ENCODE assay signal across 1 cellular context in genomic region chr5:7868773-7869473, GRCh38.
TF ChIP-seq lines count a peak whose summit lies in the region.

A gene with protein sequence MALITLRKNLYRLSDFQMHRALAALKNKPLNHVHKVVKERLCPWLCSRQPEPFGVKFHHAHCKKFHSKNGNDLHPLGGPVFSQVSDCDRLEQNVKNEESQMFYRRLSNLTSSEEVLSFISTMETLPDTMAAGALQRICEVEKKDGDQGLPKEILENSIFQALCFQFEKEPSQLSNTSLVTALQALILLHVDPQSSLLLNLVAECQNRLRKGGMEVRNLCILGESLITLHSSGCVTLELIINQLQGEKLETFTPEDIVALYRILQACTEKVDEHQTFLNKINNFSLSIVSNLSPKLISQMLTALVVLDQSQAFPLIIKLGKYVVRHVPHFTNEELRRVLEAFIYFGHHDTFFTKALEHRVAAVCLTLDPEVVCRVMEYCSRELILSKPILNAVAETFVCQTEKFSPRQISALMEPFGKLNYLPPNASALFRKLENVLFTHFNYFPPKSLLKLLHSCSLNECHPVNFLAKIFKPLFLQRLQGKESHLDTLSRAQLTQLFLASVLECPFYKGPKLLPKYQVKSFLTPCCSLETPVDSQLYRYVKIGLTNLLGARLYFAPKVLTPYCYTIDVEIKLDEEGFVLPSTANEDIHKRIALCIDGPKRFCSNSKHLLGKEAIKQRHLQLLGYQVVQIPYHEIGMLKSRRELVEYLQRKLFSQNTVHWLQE (minus strand): TSS chr5:7869031. CDS start chr5:7868083, 948 bp downstream.
TSS of gene MTRR (plus strand) at chr5:7869148. CDS start at chr5:7870795, 1,647 bp downstream.

TF ChIP-seq in K562, 482 proteins besides CTCF, POLR2A, EP300 and RAD21 (continued from another document and continues in another):
- TF ChIP-seq ZBTB11 (CRISPR knock-in tag; IDR thresholded peaks at IDR 0.05) (0 out of 6 replicates have a peak, but pooled peaks of 1 of the 3 experiments have one; percentile 47), NR3C1 (CRISPR knock-in tag; IDR thresholded peaks at IDR 0.05) (peak; percentile 79; the same call in 1 of the 2 replicates), NCOA6 (IDR thresholded peaks at IDR 0.05) (peak; percentile 71), RBM25 (IDR thresholded peaks at IDR 0.05; ENCODE audit: low read depth, low read length, severe bottlenecking) (peak; percentile 99), ZBTB1 (CRISPR knock-in tag; IDR thresholded peaks at IDR 0.05; ENCODE audit: borderline replicate concordance, low read depth) (0 out of 2 replicates have a peak, but pooled peaks have one; percentile 57), MCM7 (IDR thresholded peaks at IDR 0.05) (no peak), DIDO1 (tag; IDR thresholded peaks at IDR 0.05; ENCODE audit: low read depth) (peak; percentile 57; the same call in 1 of the 2 replicates), ZNF143 (CRISPR knock-in tag; IDR thresholded peaks at IDR 0.05) (no peak), NONO (IDR thresholded peaks at IDR 0.05; ENCODE audit: low read depth in 2 of 2, low read length in 1 of 2) (peak in 1 of 2 experiments; percentile 76; a peak in 2 of 4 replicates), ZC3H8 (IDR thresholded peaks at IDR 0.05) (no peak), FOXK2 (conservative IDR thresholded peaks at IDR 0.05 in 1 of 2, IDR thresholded peaks at IDR 0.05 in 1 of 2; ENCODE audit: low read depth in 2 of 2) (peak in 1 of 2 experiments; percentile 45; a peak in 2 of 4 replicates), MGA (IDR thresholded peaks at IDR 0.05) (peak; percentile 61; the same call in 1 of the 2 replicates), ELF2 (CRISPR knock-in tag; IDR thresholded peaks at IDR 0.05) (peak; percentile 64; the same call in 1 of the 2 replicates), ZNF253 (CRISPR knock-in tag; conservative IDR thresholded peaks at IDR 0.05) (no peak), IRF2 (CRISPR knock-in tag; IDR thresholded peaks at IDR 0.05) (no peak), SUPT5H (IDR thresholded peaks at IDR 0.05) (peak; percentile 85), NRF1 (conservative IDR thresholded peaks at IDR 0.05 in 1 of 2, IDR thresholded peaks at IDR 0.05 in 1 of 2) (peak; percentile 86 to 89), SP2 (IDR thresholded peaks at IDR 0.05; ENCODE audit: extremely low read depth, low read depth, low read length, poor library complexity, severe bottlenecking) (peak; percentile 74), RNF219 (CRISPR knock-in tag; IDR thresholded peaks at IDR 0.05) (no peak), SMARCE1 (IDR thresholded peaks at IDR 0.05) (0 out of 2 replicates have a peak, but pooled peaks have one; percentile 11), L3MBTL2 (IDR thresholded peaks at IDR 0.05) (peak; percentile 89), GTF2E2 (tag; IDR thresholded peaks at IDR 0.05) (no peak), ZNF431 (CRISPR knock-in tag; IDR thresholded peaks at IDR 0.05) (0 out of 2 replicates have a peak, but pooled peaks have one; percentile 38), ZNF551 (CRISPR knock-in tag; IDR thresholded peaks at IDR 0.05) (no peak)
- TF ChIP-seq, protein P1, sequence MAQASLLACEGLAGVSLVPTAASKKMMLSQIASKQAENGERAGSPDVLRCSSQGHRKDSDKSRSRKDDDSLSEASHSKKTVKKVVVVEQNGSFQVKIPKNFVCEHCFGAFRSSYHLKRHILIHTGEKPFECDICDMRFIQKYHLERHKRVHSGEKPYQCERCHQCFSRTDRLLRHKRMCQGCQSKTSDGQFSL (CRISPR knock-in tag; IDR thresholded peaks at IDR 0.05) = 0 out of 2 replicates have a peak, but pooled peaks have one; percentile 8
- TF ChIP-seq, protein P1 (tag; IDR thresholded peaks at IDR 0.05) = no peak; a peak in 1 of 4 replicates
- TF ChIP-seq, protein P2, sequence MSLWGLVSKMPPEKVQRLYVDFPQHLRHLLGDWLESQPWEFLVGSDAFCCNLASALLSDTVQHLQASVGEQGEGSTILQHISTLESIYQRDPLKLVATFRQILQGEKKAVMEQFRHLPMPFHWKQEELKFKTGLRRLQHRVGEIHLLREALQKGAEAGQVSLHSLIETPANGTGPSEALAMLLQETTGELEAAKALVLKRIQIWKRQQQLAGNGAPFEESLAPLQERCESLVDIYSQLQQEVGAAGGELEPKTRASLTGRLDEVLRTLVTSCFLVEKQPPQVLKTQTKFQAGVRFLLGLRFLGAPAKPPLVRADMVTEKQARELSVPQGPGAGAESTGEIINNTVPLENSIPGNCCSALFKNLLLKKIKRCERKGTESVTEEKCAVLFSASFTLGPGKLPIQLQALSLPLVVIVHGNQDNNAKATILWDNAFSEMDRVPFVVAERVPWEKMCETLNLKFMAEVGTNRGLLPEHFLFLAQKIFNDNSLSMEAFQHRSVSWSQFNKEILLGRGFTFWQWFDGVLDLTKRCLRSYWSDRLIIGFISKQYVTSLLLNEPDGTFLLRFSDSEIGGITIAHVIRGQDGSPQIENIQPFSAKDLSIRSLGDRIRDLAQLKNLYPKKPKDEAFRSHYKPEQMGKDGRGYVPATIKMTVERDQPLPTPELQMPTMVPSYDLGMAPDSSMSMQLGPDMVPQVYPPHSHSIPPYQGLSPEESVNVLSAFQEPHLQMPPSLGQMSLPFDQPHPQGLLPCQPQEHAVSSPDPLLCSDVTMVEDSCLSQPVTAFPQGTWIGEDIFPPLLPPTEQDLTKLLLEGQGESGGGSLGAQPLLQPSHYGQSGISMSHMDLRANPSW (CRISPR knock-in tag; IDR thresholded peaks at IDR 0.05) = peak; percentile 36
- TF ChIP-seq, protein P3, sequence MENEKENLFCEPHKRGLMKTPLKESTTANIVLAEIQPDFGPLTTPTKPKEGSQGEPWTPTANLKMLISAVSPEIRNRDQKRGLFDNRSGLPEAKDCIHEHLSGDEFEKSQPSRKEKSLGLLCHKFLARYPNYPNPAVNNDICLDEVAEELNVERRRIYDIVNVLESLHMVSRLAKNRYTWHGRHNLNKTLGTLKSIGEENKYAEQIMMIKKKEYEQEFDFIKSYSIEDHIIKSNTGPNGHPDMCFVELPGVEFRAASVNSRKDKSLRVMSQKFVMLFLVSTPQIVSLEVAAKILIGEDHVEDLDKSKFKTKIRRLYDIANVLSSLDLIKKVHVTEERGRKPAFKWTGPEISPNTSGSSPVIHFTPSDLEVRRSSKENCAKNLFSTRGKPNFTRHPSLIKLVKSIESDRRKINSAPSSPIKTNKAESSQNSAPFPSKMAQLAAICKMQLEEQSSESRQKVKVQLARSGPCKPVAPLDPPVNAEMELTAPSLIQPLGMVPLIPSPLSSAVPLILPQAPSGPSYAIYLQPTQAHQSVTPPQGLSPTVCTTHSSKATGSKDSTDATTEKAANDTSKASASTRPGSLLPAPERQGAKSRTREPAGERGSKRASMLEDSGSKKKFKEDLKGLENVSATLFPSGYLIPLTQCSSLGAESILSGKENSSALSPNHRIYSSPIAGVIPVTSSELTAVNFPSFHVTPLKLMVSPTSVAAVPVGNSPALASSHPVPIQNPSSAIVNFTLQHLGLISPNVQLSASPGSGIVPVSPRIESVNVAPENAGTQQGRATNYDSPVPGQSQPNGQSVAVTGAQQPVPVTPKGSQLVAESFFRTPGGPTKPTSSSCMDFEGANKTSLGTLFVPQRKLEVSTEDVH (IDR thresholded peaks at IDR 0.05; ENCODE audit: low read depth, partially characterized antibody) = no peak
